In the genomic region with DNA sequence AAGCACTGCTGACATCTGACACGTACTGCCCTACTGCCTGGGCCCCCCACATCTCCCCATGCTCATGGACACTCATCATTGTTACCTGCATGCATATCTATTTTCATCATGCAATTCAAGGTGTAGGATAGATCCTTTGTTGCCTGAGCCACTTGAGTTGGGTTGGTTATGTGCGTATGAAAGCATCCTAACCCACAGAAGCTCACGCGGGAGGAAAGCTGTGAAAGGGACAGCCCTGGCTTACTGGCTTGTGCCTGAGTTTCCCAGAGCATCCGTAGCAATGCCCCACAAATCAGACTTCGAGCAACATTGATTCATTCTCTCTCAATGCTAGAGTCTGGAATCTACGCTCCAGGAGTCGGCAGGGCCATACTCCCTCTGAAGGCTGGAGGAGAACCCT, we compare ENCODE assay signal across 26 cellular contexts.
"Had no signal": no experiment of that assay in that cellular context is flagged by ENCODE, and none has a peak within 500 bp of the region (broad histone marks: within the 10 kb centered on the region; RNA-seq: fewer than 3 reads in every experiment).

No MANE protein-coding gene starts in this region.

- H3K27ac Mint-ChIP-seq: activated CD4-positive, alpha-beta memory T cell treated with anti-CD3 and anti-CD28 coated beads, Interleukin-2, amount 10 ng/mL, durations not matched to agents 7 days and 5 days; activated CD4-positive, alpha-beta T cell treated with anti-CD3 and anti-CD28 coated beads for 36 hours; activated naive CD4-positive, alpha-beta T cell treated with anti-CD3 and anti-CD28 coated beads, Interleukin-2, amount 50 U/mL, for 24 hours; activated naive CD8-positive, alpha-beta T cell treated with anti-CD3 and anti-CD28 coated beads, Interleukin-2, amount 50 U/mL, for 24 hours; activated T-cell treated with anti-CD3 and anti-CD28 coated beads, Interleukin-2, amount 50 U/mL, for 24 hours; activated T-helper 1 cell treated with anti-CD3 and anti-CD28 coated beads, Interleukin-12 subunit alpha, Interleukin-12 subunit beta, Interleukin-2, Interleukin-4 antibody, amounts not matched to agents 30 ng/mL and 10 ng/mL and 1 ng/mL, durations not matched to agents 14 hours and 24 hours and 36 hours; brain had no signal

- H3K4me2 ChIP-seq: SK-N-SH had no signal

- H3K9me2 ChIP-seq: SK-N-SH had no signal

- H3K36me3 ChIP-seq: cardiac muscle cell, Peyer's patch, SJCRH30 had no signal

- H3K9ac ChIP-seq: SK-N-SH had no signal

- H3K4me3 Mint-ChIP-seq: activated CD4-positive, alpha-beta memory T cell treated with anti-CD3 and anti-CD28 coated beads, Interleukin-2, amount 10 ng/mL, durations not matched to agents 7 days and 5 days; activated CD4-positive, alpha-beta T cell treated with anti-CD3 and anti-CD28 coated beads for 36 hours; activated naive CD4-positive, alpha-beta T cell treated with anti-CD3 and anti-CD28 coated beads, Interleukin-2, amount 50 U/mL, for 24 hours; activated naive CD8-positive, alpha-beta T cell treated with anti-CD3 and anti-CD28 coated beads, Interleukin-2, amount 50 U/mL, for 24 hours; activated T-cell treated with anti-CD3 and anti-CD28 coated beads, Interleukin-2, amount 50 U/mL, for 24 hours; activated T-helper 1 cell treated with anti-CD3 and anti-CD28 coated beads, Interleukin-12 subunit alpha, Interleukin-12 subunit beta, Interleukin-2, Interleukin-4 antibody, amounts not matched to agents 30 ng/mL and 10 ng/mL and 1 ng/mL, durations not matched to agents 14 hours and 24 hours and 36 hours; brain had no signal

- H3K27me3 ChIP-seq: cardiac muscle cell, Peyer's patch, SJCRH30 had no signal

- H3K4me1 ChIP-seq: Peyer's patch, SJCRH30 had no signal

- H3K27me3 Mint-ChIP-seq: activated CD4-positive, alpha-beta T cell treated with anti-CD3 and anti-CD28 coated beads for 36 hours; activated T-cell treated with anti-CD3 and anti-CD28 coated beads, Interleukin-2, amount 50 U/mL, for 24 hours; brain had no signal

- H3K27ac ChIP-seq: cardiac muscle cell, Peyer's patch, RWPE1, SJCRH30, VCaP had no signal

- H3K9me3 Mint-ChIP-seq: activated CD4-positive, alpha-beta memory T cell treated with anti-CD3 and anti-CD28 coated beads, Interleukin-2, amount 10 ng/mL, durations not matched to agents 7 days and 5 days; activated naive CD4-positive, alpha-beta T cell treated with anti-CD3 and anti-CD28 coated beads, Interleukin-2, amount 50 U/mL, for 24 hours; activated naive CD8-positive, alpha-beta T cell treated with anti-CD3 and anti-CD28 coated beads, Interleukin-2, amount 50 U/mL, for 24 hours; activated T-cell treated with anti-CD3 and anti-CD28 coated beads, Interleukin-2, amount 50 U/mL, for 24 hours; activated T-helper 1 cell treated with anti-CD3 and anti-CD28 coated beads, Interleukin-12 subunit alpha, Interleukin-12 subunit beta, Interleukin-2, Interleukin-4 antibody, amounts not matched to agents 30 ng/mL and 10 ng/mL and 1 ng/mL, durations not matched to agents 14 hours and 24 hours and 36 hours had no signal

- H3K36me3 Mint-ChIP-seq: activated naive CD4-positive, alpha-beta T cell treated with anti-CD3 and anti-CD28 coated beads, Interleukin-2, amount 50 U/mL, for 24 hours; brain had no signal

- ATAC-seq: activated CD4-positive, alpha-beta T cell treated with anti-CD3 and anti-CD28 coated beads for 36 hours; activated naive CD8-positive, alpha-beta T cell treated with anti-CD3 and anti-CD28 coated beads, Interleukin-2, amount 50 U/mL, for 24 hours had no signal

- DNase-seq: activated CD4-positive, alpha-beta memory T cell treated with anti-CD3 and anti-CD28 coated beads, Interleukin-2, amount 10 ng/mL, durations not matched to agents 7 days and 5 days; activated CD4-positive, alpha-beta T cell treated with anti-CD3 and anti-CD28 coated beads for 36 hours; activated CD4-positive, alpha-beta T cell treated with anti-CD3 and anti-CD28 coated beads, Interleukin-2, amount 50 U/mL, for 1 hour; activated effector memory CD4-positive, alpha-beta T cell treated with Interleukin-2 at 50 U/mL for 16 hours; activated naive CD4-positive, alpha-beta T cell; activated naive CD8-positive, alpha-beta T cell treated with anti-CD3 and anti-CD28 coated beads, Interleukin-2, amount 50 U/mL, for 24 hours; activated T-cell treated with anti-CD3 and anti-CD28 coated beads, Interleukin-2, amount 50 U/mL, for 24 hours; amygdala; KG1; NCI-H1048; NCI-H146; NCI-H187 treated with DMSO at 0.1 percent for 48 hours; NCI-H2081 treated with DMSO at 0.1 percent for 48 hours; NCI-H446; NCI-H524; Peyer's patch; Right ventricle myocardium superior; SJCRH30; SK-N-SH; T-helper 1 cell had no signal

- H3K4me1 Mint-ChIP-seq: activated CD4-positive, alpha-beta memory T cell treated with anti-CD3 and anti-CD28 coated beads, Interleukin-2, amount 10 ng/mL, durations not matched to agents 7 days and 5 days; activated CD4-positive, alpha-beta T cell treated with anti-CD3 and anti-CD28 coated beads for 36 hours; activated naive CD4-positive, alpha-beta T cell treated with anti-CD3 and anti-CD28 coated beads, Interleukin-2, amount 50 U/mL, for 24 hours; activated naive CD8-positive, alpha-beta T cell treated with anti-CD3 and anti-CD28 coated beads, Interleukin-2, amount 50 U/mL, for 24 hours; brain had no signal

- H3K9me3 ChIP-seq: Peyer's patch, SJCRH30, SK-N-SH had no signal

- H3K4me3 ChIP-seq: cardiac muscle cell, Peyer's patch, SJCRH30 had no signal
